15 cellular contexts compared by ENCODE assay signal in the genomic region with DNA sequence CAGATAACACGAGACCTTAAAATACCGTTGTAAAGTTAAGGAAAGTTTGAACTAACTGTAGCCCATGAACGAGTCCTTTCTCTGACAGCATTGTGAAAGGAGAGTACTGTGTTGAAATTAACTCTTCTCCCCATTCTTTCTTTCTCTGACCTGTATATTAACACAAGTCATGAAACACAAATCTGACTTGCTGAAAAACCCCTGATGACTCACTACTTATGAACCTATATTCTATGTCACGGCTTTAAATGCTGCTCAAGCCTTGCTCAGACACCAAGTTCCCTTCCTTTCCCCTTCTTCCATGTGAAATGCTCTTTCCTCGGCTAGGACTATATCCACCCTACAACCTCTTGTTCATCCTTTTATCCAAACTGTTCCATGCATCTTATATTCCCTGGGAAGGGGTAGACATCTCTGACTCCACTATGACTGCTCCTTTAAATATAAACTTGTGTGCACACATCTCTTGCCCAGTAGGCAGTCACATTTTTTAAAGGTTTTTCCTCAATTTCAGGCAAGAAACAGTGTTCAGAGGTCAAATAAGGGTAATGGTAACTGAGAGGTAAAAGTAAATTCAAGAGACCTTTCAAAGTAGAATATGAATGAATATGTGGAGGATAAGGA.
DNase-seq lines count a peak whose midpoint lies in the region; ATAC-seq and TF ChIP-seq lines count a peak whose summit lies in the region.
"Had no signal": no experiment of that assay in that cellular context is flagged by ENCODE, and none has a peak within 500 bp of the region (broad histone marks: within the 10 kb centered on the region; RNA-seq: fewer than 3 reads in every experiment).

No MANE protein-coding gene starts in this region.

- ATAC-seq in GM18502 (IDR thresholded peaks at IDR 0.05; ENCODE audit: poor library complexity, unreplicated experiment) = peak; percentile 80
- no peak for ATAC-seq in stimulated activated naive CD8-positive, alpha-beta T cell treated with anti-CD3 and anti-CD28 coated beads, Interleukin-15, Interleukin-2, amounts not matched to agents 100 U/mL and 50 U/mL, for 24 hours

- no peaks in the 10 kb centered on the region for H3K9me3 ChIP-seq in HEK293 (ENCODE audit: control insufficient read depth, insufficient read depth, low read depth, low read length)
- H3K9me3 ChIP-seq: adrenal gland, suprapubic skin had no signal

- TF ChIP-seq CTCF in HEK293 (tag by site-specific recombination; IDR thresholded peaks at IDR 0.05) (no peak), fibroblast of mammary gland (conservative IDR thresholded peaks at IDR 0.05; ENCODE audit: control insufficient read depth, insufficient read depth, low read depth, low read length) (no peak)

- H3K4me3 ChIP-seq in HEK293 (ENCODE audit: low read depth, low read length) = no peak overlapping the region
- H3K4me3 ChIP-seq in fibroblast of mammary gland (ENCODE audit: control insufficient read depth, low read depth, low read length) = no peak overlapping the region
- no peak overlapping the region for H3K4me3 ChIP-seq in H7 (ENCODE audit: insufficient read depth, low read depth, low read length)
- H3K4me3 ChIP-seq: adrenal gland, SK-N-MC, suprapubic skin had no signal

- CTCF ChIA-PET in HEK293 (lab: Yijun Ruan, JAX) = no interaction called here

- H3K4me1 ChIP-seq in HEK293 (ENCODE audit: control insufficient read depth, insufficient read depth, low read length) = 0 out of 2 replicates have a peak, but pooled peaks cover 2% of the 10 kb centered on the region
- H3K4me1 ChIP-seq: adrenal gland, suprapubic skin had no signal

- DNase-seq in M059J (ENCODE audit: low read depth) (peak; percentile 9), fibroblast of mammary gland (ENCODE audit: low read depth) (peak; percentile 73), H7 (no peak), NCI-H1436 treated with DMSO at 0.1 percent for 48 hours (lab: John Stamatoyannopoulos, UW) (no peak), LoVo (ENCODE audit: low spot score) (no peak)
- DNase-seq in stimulated activated naive CD8-positive, alpha-beta T cell treated with anti-CD3 and anti-CD28 coated beads, Interleukin-15, Interleukin-2, amounts not matched to agents 100 U/mL and 50 U/mL, for 24 hours = no peak
- DNase-seq: adrenal gland; CD4-positive, CD25-positive, alpha-beta regulatory T cell; H9; NCI-H2227 treated with DMSO at 0.1 percent for 48 hours; stimulated activated CD4-positive, alpha-beta T cell treated with anti-CD3 and anti-CD28 coated beads, Interleukin-4, amount 100 ng/mL, for 1 hour had no signal

- H3K27ac ChIP-seq in HEK293 (ENCODE audit: extremely low read depth, low read depth, low read length) = no peak overlapping the region
- H3K27ac ChIP-seq: adrenal gland, SK-N-MC, suprapubic skin had no signal

- POLR2A ChIA-PET in HEK293 (lab: Yijun Ruan, JAX) = no interaction called here

- H3K27me3 ChIP-seq in H7 (ENCODE audit: control insufficient read depth, insufficient read depth, low read length) = no peaks in the 10 kb centered on the region
- H3K27me3 ChIP-seq: adrenal gland, suprapubic skin had no signal

- H3K36me3 ChIP-seq in HEK293 (ENCODE audit: control insufficient read depth in 2 of 2, insufficient read depth in 1 of 2, low read length in 2 of 2) (no peaks in the 10 kb centered on the region), H7 (replicated peaks; ENCODE audit: control insufficient read depth, insufficient read depth, low read length) (no peaks in the 10 kb centered on the region)
- H3K36me3 ChIP-seq: adrenal gland, suprapubic skin had no signal

TF ChIP-seq in HEK293, 187 proteins besides CTCF, POLR2A, EP300 and RAD21:
- TF ChIP-seq ZNF610 (tag by site-specific recombination; IDR thresholded peaks at IDR 0.05; ENCODE audit: borderline replicate concordance) (no peak), ZBTB21 (tag by site-specific recombination; IDR thresholded peaks at IDR 0.05) (no peak), ZNF184 (tag by site-specific recombination; IDR thresholded peaks at IDR 0.05) (no peak), PRDM1 (tag by site-specific recombination; IDR thresholded peaks at IDR 0.05) (0 out of 2 replicates have a peak, but pooled peaks have one; percentile 15)
- TF ChIP-seq, protein P1, sequence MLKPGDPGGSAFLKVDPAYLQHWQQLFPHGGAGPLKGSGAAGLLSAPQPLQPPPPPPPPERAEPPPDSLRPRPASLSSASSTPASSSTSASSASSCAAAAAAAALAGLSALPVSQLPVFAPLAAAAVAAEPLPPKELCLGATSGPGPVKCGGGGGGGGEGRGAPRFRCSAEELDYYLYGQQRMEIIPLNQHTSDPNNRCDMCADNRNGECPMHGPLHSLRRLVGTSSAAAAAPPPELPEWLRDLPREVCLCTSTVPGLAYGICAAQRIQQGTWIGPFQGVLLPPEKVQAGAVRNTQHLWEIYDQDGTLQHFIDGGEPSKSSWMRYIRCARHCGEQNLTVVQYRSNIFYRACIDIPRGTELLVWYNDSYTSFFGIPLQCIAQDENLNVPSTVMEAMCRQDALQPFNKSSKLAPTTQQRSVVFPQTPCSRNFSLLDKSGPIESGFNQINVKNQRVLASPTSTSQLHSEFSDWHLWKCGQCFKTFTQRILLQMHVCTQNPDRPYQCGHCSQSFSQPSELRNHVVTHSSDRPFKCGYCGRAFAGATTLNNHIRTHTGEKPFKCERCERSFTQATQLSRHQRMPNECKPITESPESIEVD (tag by site-specific recombination; IDR thresholded peaks at IDR 0.05) = no peak

Comparison
In these comparisons a context has a peak if more than half of its experiments do, and no peak if none do; other contexts are left out.
1. DNase-seq: peak in M059J (single experiment) and fibroblast of mammary gland (single experiment); none in H7 (single experiment), stimulated activated naive CD8-positive, alpha-beta T cell treated with anti-CD3 and anti-CD28 coated beads, Interleukin-15, Interleukin-2, amounts not matched to agents 100 U/mL and 50 U/mL, for 24 hours (single experiment), NCI-H1436 treated with DMSO at 0.1 percent for 48 hours (single experiment) and LoVo (single experiment).